In the genomic region with DNA sequence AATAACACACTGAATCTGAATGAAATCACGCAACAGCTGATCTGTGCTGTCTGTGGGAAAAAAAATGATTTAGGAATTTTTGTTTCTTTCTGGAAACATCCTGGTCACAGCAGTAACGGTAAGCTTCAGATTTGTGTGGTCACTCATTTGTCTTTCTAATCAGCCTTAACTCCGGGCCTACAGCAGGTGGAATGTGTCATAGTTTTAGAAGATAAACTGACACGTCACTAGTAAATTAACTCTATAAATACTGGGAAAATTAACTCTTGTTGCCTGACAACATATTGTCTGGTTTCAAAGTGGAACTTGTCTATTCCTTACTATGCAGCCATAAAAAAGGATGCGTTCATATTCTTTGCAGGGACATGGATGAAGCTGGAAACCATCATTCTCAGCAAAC, we compare ENCODE assay signal across 7 cellular contexts.
"Had no signal": no experiment of that assay in that cellular context is flagged by ENCODE, and none has a peak within 500 bp of the region (broad histone marks: within the 10 kb centered on the region; RNA-seq: fewer than 3 reads in every experiment).

No MANE protein-coding gene starts in this region.

- H3K9ac ChIP-seq: KMS-11 had no signal

- H3K27ac ChIP-seq: HL-60, KMS-11 had no signal

- H3K27ac Mint-ChIP-seq: IgD-negative memory B cell had no signal

- FAIRE-seq: HTR-8/SVneo had no signal

- H3K4me2 ChIP-seq: KMS-11 had no signal

- H3K4me3 Mint-ChIP-seq: IgD-negative memory B cell had no signal

- DNase-seq: IMR-90, KBM-7, KG1 had no signal
